21 cellular contexts compared by ENCODE assay signal in the genomic region with DNA sequence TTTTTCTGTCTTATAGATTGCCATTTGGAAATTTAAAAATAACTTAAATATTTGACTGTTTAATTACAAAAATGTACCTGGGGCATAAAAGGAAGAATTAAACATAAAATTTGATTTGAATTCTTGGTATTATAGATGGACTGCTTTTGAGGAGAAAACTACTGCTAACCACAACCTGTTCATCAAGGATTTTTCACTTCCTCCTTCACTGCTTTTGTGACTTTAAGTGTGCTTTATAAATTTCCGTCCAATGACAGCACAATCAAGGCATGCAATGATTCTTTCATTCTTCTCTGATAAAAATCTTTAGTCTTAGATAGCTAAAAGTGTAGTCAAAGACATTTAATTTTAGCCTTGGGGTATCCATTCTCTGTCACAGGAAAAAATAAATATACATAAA.
DNase-seq lines count a peak whose midpoint lies in the region; ATAC-seq, FAIRE-seq and TF ChIP-seq lines count a peak whose summit lies in the region.
"Had no signal": no experiment of that assay in that cellular context is flagged by ENCODE, and none has a peak within 500 bp of the region (broad histone marks: within the 10 kb centered on the region; RNA-seq: fewer than 3 reads in every experiment).

No MANE protein-coding gene starts in this region.

- in situ Hi-C loops in ACHN (cut with HindIII; ENCODE audit: low pct_ligation_motif_present, low pct_unique_long_range_greater_than_20kb, low sequenced_read_pairs) = no loop called here

- H3K9me3 ChIP-seq in SK-N-MC (ENCODE audit: low read depth, low read length) (no peaks in the 10 kb centered on the region), PC-3 (ENCODE audit: low read length) (no peaks in the 10 kb centered on the region), uterus (no peaks in the 10 kb centered on the region)

- TF ChIP-seq CTCF in D721Med (IDR thresholded peaks at IDR 0.05; ENCODE audit: insufficient read depth, missing control alignments) = no peak
- no peak for TF ChIP-seq CTCF in WTC11 (IDR thresholded peaks at IDR 0.05)
- no peak for TF ChIP-seq CTCF in PC-3 (conservative IDR thresholded peaks at IDR 0.05; ENCODE audit: low read depth, low read length)
- TF ChIP-seq CTCF in uterus (IDR thresholded peaks at IDR 0.05) = no peak

- H3K27me3 ChIP-seq in PC-3 (ENCODE audit: low read length) (peaks cover 11% of the 10 kb centered on the region), uterus (no peaks in the 10 kb centered on the region)

- H3K36me3 ChIP-seq in SK-N-MC (ENCODE audit: insufficient read depth, low read length) = no peaks in the 10 kb centered on the region
- no peaks in the 10 kb centered on the region for H3K36me3 ChIP-seq in PC-3 (ENCODE audit: low read depth, low read length)
- H3K36me3 ChIP-seq in uterus = no peaks in the 10 kb centered on the region

- H3K27me3 Mint-ChIP-seq in WTC11 (ENCODE audit: low read depth) = no peaks in the 10 kb centered on the region

- H3K9me2 ChIP-seq in PC-3 (replicated peaks; ENCODE audit: low read length) = no peaks in the 10 kb centered on the region

- no peak overlapping the region for H3K4me3 Mint-ChIP-seq in WTC11
- H3K4me3 Mint-ChIP-seq: B cell; CD8-positive, alpha-beta T cell; H9 had no signal

- no peaks in the 10 kb centered on the region for H3F3A ChIP-seq in PC-3 (ENCODE audit: low read length, unreplicated experiment)

- no peak for TF ChIP-seq POLR2A in GM12891 (IDR thresholded peaks at IDR 0.05; ENCODE audit: low read depth, low read length)
- TF ChIP-seq POLR2A in uterus (IDR thresholded peaks at IDR 0.05) = no peak

- CTCF ChIA-PET in WTC11 (lab: Charles Lee) = no interaction called here
- CTCF ChIA-PET in PC-3 (lab: Charles Lee) = no interaction called here

- POLR2A ChIA-PET in WTC11 (lab: Charles Lee) (no interaction called here), PC-3 (lab: Charles Lee; ENCODE audit: unreplicated experiment) (no interaction called here)

- H3K9me3 Mint-ChIP-seq in WTC11 = no peaks in the 10 kb centered on the region
- H3K9me3 Mint-ChIP-seq: CD8-positive, alpha-beta T cell; H9 had no signal

- no peak overlapping the region for H3K9ac ChIP-seq in SK-N-MC (ENCODE audit: insufficient read length)
- H3K9ac ChIP-seq in PC-3 (ENCODE audit: low read length) = no peak overlapping the region
- H3K9ac ChIP-seq: GM23248 had no signal

- H4K20me1 ChIP-seq in PC-3 (ENCODE audit: low read length) = no peaks in the 10 kb centered on the region

- no peaks in the 10 kb centered on the region for H3K79me2 ChIP-seq in PC-3 (ENCODE audit: low read length)

- H2AFZ ChIP-seq in PC-3 (ENCODE audit: low read length) = no peak overlapping the region
- H2AFZ ChIP-seq: GM23248 had no signal

- H3K36me3 Mint-ChIP-seq in WTC11 = no peaks in the 10 kb centered on the region
- H3K36me3 Mint-ChIP-seq: CD8-positive, alpha-beta T cell had no signal

- ATAC-seq in GM19372 (IDR thresholded peaks at IDR 0.05; ENCODE audit: low read depth, unreplicated experiment) = peak; percentile 57
- no peak for ATAC-seq in WTC11
- no peak for ATAC-seq in PC-3
- ATAC-seq: CD8-positive, alpha-beta T cell; Panc1 had no signal

- intact Hi-C loops in PC-3 (cut with micrococcal nuclease) (no loop called here), uterus (cut with DNase I; ENCODE audit: low total_unique reads) (no loop called here)

- no TSS peak for BruUV-seq in PC-3 (replicated peaks; lab: Mats Ljungman, UMichigan)

- no peak for DNase-seq in D721Med (ENCODE audit: insufficient read length, low spot score)
- no peak for DNase-seq in GM12891 (ENCODE audit: insufficient read length, low spot score)
- DNase-seq in SK-N-MC (ENCODE audit: low read depth, low spot score) = peak; percentile 20
- DNase-seq in WTC11 (ENCODE audit: low spot score) = no peak
- DNase-seq in ACHN = no peak
- no peak for DNase-seq in PC-3
- no peak for DNase-seq in uterus
- DNase-seq: CD8-positive, alpha-beta T cell; H9; KBM-7; MV-4-11; NCI-H187 treated with DMSO at 0.1 percent for 48 hours; NCI-H526 had no signal

- H3K4me2 ChIP-seq in PC-3 (ENCODE audit: low read length) = no peak overlapping the region

- H3K4me1 Mint-ChIP-seq in WTC11 = peaks cover 9% of the 10 kb centered on the region
- H3K4me1 Mint-ChIP-seq: B cell had no signal

- H3K27ac ChIP-seq in SK-N-MC (no peak overlapping the region), PC-3 (ENCODE audit: low read length) (no peak overlapping the region), uterus (no peak overlapping the region)
- H3K27ac ChIP-seq: C4-2B, GM23248, RWPE1 had no signal

- FAIRE-seq in D721Med (lab: Jason Lieb, UNC) (peak; percentile 55), GM12891 (lab: Jason Lieb, UNC) (no peak)
- FAIRE-seq: A204.1, GM19239 had no signal

- no peak overlapping the region for H3K4me3 ChIP-seq in SK-N-MC
- no peak overlapping the region for H3K4me3 ChIP-seq in PC-3 (ENCODE audit: low read length)
- H3K4me3 ChIP-seq in uterus = no peak overlapping the region
- H3K4me3 ChIP-seq: GM23248 had no signal

- no peak overlapping the region for H3K27ac Mint-ChIP-seq in WTC11
- H3K27ac Mint-ChIP-seq: B cell; CD8-positive, alpha-beta T cell; H9 had no signal

- H3K4me1 ChIP-seq in PC-3 (ENCODE audit: insufficient read depth, low read length) (no peaks in the 10 kb centered on the region), uterus (no peaks in the 10 kb centered on the region)

TF ChIP-seq in GM12891, 5 proteins besides CTCF, POLR2A, EP300 and RAD21:
- TF ChIP-seq PAX5 (IDR thresholded peaks at IDR 0.05; ENCODE audit: insufficient read depth, low read length, severe bottlenecking) = no peak
- TF ChIP-seq SPI1 (IDR thresholded peaks at IDR 0.05; ENCODE audit: low read depth, low read length) = peak; percentile 86
- no peak for TF ChIP-seq POU2F2 (IDR thresholded peaks at IDR 0.05; ENCODE audit: low read depth, low read length)
- TF ChIP-seq TAF1 (IDR thresholded peaks at IDR 0.05; ENCODE audit: low read depth, low read length) = no peak

TF ChIP-seq in WTC11, 78 proteins besides CTCF, POLR2A, EP300 and RAD21 (continues in another document):
- TF ChIP-seq E2F4 (CRISPR knock-in tag; IDR thresholded peaks at IDR 0.05; ENCODE audit: borderline replicate concordance, low read depth) (no peak), TP53 (CRISPR knock-in tag; IDR thresholded peaks at IDR 0.05) (no peak), FOXP1 (CRISPR knock-in tag; IDR thresholded peaks at IDR 0.05; ENCODE audit: borderline replicate concordance) (no peak), TCF7 (CRISPR knock-in tag; IDR thresholded peaks at IDR 0.05; ENCODE audit: low read depth) (no peak), OVOL2 (CRISPR knock-in tag; IDR thresholded peaks at IDR 0.05; ENCODE audit: borderline replicate concordance) (no peak), ATF1 (CRISPR knock-in tag; IDR thresholded peaks at IDR 0.05) (no peak), E2F1 (CRISPR knock-in tag; IDR thresholded peaks at IDR 0.05) (no peak), TEAD1 (CRISPR knock-in tag; IDR thresholded peaks at IDR 0.05) (no peak), IRF1 (CRISPR knock-in tag; IDR thresholded peaks at IDR 0.05) (no peak), PRRX2 (CRISPR knock-in tag; IDR thresholded peaks at IDR 0.05) (no peak)
- TF ChIP-seq, protein P1, sequence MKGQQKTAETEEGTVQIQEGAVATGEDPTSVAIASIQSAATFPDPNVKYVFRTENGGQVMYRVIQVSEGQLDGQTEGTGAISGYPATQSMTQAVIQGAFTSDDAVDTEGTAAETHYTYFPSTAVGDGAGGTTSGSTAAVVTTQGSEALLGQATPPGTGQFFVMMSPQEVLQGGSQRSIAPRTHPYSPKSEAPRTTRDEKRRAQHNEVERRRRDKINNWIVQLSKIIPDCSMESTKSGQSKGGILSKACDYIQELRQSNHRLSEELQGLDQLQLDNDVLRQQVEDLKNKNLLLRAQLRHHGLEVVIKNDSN (CRISPR knock-in tag; IDR thresholded peaks at IDR 0.05) = no peak
